1 cellular context compared by ENCODE assay signal in the genomic region with DNA sequence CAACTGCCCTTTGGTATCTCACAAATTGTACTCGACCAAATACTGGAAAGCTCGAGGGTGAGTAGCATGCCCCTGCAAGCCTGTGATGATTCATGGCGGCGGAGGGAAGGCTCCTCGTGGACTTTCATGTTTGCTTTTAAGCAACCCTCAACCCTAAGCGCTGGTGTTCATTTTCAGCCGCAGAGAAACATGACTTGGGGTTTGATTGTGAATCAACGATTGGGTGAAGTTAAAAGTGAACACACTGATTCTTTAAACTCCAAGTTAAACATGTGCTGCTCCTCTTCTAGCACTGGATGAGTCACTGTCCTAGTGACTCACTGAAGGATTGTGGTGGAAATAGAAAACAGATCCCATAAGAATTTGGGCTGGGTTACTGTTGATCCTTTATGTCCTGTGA.
TF ChIP-seq lines count a peak whose summit lies in the region.

No MANE protein-coding gene starts in this region.

TF ChIP-seq in HepG2, 621 proteins besides CTCF, POLR2A, EP300 and RAD21 (continued from another document and continues in another):
- TF ChIP-seq, protein P1, sequence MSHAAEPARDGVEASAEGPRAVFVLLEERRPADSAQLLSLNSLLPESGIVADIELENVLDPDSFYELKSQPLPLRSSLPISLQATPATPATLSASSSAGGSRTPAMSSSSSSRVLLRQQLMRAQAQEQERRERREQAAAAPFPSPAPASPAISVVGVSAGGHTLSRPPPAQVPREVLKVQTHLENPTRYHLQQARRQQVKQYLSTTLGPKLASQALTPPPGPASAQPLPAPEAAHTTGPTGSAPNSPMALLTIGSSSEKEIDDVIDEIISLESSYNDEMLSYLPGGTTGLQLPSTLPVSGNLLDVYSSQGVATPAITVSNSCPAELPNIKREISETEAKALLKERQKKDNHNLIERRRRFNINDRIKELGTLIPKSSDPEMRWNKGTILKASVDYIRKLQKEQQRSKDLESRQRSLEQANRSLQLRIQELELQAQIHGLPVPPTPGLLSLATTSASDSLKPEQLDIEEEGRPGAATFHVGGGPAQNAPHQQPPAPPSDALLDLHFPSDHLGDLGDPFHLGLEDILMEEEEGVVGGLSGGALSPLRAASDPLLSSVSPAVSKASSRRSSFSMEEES (CRISPR knock-in tag; IDR thresholded peaks at IDR 0.05): 0 out of 2 replicates have a peak, but pooled peaks have one; percentile 33
- peak; percentile 76; the same call in 1 of the 2 replicates for TF ChIP-seq ZNF644 (CRISPR knock-in tag; IDR thresholded peaks at IDR 0.05; ENCODE audit: low read depth)
- no peak for TF ChIP-seq ZNF143 (CRISPR knock-in tag; IDR thresholded peaks at IDR 0.05)
- TF ChIP-seq, protein P2, sequence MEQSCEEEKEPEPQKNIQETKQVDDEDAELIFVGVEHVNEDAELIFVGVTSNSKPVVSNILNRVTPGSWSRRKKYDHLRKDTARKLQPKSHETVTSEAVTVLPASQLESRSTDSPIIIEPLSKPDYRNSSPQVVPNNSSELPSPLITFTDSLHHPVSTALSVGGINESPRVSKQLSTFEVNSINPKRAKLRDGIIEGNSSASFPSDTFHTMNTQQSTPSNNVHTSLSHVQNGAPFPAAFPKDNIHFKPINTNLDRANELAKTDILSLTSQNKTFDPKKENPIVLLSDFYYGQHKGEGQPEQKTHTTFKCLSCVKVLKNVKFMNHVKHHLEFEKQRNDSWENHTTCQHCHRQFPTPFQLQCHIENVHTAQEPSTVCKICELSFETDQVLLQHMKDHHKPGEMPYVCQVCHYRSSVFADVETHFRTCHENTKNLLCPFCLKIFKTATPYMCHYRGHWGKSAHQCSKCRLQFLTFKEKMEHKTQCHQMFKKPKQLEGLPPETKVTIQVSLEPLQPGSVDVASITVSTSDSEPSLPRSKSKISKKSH (CRISPR knock-in tag; IDR thresholded peaks at IDR 0.05; ENCODE audit: borderline replicate concordance): no peak
- no peak for TF ChIP-seq BRD4 (CRISPR knock-in tag; IDR thresholded peaks at IDR 0.05)
- TF ChIP-seq, protein P3, sequence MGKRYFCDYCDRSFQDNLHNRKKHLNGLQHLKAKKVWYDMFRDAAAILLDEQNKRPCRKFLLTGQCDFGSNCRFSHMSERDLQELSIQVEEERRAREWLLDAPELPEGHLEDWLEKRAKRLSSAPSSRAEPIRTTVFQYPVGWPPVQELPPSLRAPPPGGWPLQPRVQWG (CRISPR knock-in tag; IDR thresholded peaks at IDR 0.05; ENCODE audit: borderline replicate concordance, low read depth): no peak
- peak; percentile 40; the same call in 1 of the 2 replicates for TF ChIP-seq SALL1 (CRISPR knock-in tag; IDR thresholded peaks at IDR 0.05)
- TF ChIP-seq SNAPC2 (CRISPR knock-in tag; IDR thresholded peaks at IDR 0.05): no peak
- TF ChIP-seq, protein P4, sequence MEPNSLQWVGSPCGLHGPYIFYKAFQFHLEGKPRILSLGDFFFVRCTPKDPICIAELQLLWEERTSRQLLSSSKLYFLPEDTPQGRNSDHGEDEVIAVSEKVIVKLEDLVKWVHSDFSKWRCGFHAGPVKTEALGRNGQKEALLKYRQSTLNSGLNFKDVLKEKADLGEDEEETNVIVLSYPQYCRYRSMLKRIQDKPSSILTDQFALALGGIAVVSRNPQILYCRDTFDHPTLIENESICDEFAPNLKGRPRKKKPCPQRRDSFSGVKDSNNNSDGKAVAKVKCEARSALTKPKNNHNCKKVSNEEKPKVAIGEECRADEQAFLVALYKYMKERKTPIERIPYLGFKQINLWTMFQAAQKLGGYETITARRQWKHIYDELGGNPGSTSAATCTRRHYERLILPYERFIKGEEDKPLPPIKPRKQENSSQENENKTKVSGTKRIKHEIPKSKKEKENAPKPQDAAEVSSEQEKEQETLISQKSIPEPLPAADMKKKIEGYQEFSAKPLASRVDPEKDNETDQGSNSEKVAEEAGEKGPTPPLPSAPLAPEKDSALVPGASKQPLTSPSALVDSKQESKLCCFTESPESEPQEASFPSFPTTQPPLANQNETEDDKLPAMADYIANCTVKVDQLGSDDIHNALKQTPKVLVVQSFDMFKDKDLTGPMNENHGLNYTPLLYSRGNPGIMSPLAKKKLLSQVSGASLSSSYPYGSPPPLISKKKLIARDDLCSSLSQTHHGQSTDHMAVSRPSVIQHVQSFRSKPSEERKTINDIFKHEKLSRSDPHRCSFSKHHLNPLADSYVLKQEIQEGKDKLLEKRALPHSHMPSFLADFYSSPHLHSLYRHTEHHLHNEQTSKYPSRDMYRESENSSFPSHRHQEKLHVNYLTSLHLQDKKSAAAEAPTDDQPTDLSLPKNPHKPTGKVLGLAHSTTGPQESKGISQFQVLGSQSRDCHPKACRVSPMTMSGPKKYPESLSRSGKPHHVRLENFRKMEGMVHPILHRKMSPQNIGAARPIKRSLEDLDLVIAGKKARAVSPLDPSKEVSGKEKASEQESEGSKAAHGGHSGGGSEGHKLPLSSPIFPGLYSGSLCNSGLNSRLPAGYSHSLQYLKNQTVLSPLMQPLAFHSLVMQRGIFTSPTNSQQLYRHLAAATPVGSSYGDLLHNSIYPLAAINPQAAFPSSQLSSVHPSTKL (CRISPR knock-in tag; IDR thresholded peaks at IDR 0.05): peak; percentile 58; the same call in 1 of the 2 replicates
- TF ChIP-seq RBFOX2 (IDR thresholded peaks at IDR 0.05; ENCODE audit: low read depth, low read length): no peak
- TF ChIP-seq CBX5 (CRISPR knock-in tag; IDR thresholded peaks at IDR 0.05; ENCODE audit: borderline replicate concordance): no peak
- TF ChIP-seq HNF4A (CRISPR knock-in tag; IDR thresholded peaks at IDR 0.05): 0 out of 2 replicates have a peak, but pooled peaks have one; percentile 11
- no peak for TF ChIP-seq BHLHE40 (IDR thresholded peaks at IDR 0.05; ENCODE audit: low read length)
- TF ChIP-seq, protein P5, sequence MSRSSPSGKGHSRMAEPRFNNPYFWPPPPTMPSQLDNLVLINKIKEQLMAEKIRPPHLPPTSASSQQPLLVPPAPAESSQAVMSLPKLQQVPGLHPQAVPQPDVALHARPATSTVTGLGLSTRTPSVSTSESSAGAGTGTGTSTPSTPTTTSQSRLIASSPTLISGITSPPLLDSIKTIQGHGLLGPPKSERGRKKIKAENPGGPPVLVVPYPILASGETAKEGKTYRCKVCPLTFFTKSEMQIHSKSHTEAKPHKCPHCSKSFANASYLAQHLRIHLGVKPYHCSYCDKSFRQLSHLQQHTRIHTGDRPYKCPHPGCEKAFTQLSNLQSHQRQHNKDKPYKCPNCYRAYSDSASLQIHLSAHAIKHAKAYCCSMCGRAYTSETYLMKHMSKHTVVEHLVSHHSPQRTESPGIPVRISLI (CRISPR knock-in tag; IDR thresholded peaks at IDR 0.05; ENCODE audit: borderline replicate concordance): 0 out of 2 replicates have a peak, but pooled peaks have one; percentile 15
- TF ChIP-seq FOSL2 (CRISPR knock-in tag; IDR thresholded peaks at IDR 0.05): peak; percentile 94
- TF ChIP-seq, protein P6, sequence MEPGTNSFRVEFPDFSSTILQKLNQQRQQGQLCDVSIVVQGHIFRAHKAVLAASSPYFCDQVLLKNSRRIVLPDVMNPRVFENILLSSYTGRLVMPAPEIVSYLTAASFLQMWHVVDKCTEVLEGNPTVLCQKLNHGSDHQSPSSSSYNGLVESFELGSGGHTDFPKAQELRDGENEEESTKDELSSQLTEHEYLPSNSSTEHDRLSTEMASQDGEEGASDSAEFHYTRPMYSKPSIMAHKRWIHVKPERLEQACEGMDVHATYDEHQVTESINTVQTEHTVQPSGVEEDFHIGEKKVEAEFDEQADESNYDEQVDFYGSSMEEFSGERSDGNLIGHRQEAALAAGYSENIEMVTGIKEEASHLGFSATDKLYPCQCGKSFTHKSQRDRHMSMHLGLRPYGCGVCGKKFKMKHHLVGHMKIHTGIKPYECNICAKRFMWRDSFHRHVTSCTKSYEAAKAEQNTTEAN (CRISPR knock-in tag; conservative IDR thresholded peaks at IDR 0.05): peak; percentile 42; the same call in 1 of the 2 replicates
- no peak for TF ChIP-seq ZNF296 (CRISPR knock-in tag; conservative IDR thresholded peaks at IDR 0.05)
- TF ChIP-seq, protein P7, sequence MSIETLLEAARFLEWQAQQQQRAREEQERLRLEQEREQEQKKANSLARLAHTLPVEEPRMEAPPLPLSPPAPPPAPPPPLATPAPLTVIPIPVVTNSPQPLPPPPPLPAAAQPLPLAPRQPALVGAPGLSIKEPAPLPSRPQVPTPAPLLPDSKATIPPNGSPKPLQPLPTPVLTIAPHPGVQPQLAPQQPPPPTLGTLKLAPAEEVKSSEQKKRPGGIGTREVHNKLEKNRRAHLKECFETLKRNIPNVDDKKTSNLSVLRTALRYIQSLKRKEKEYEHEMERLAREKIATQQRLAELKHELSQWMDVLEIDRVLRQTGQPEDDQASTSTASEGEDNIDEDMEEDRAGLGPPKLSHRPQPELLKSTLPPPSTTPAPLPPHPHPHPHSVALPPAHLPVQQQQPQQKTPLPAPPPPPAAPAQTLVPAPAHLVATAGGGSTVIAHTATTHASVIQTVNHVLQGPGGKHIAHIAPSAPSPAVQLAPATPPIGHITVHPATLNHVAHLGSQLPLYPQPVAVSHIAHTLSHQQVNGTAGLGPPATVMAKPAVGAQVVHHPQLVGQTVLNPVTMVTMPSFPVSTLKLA (IDR thresholded peaks at IDR 0.05): peak; percentile 28; the same call in 1 of the 2 replicates
- no peak for TF ChIP-seq ZFP36L1 (CRISPR knock-in tag; IDR thresholded peaks at IDR 0.05)
- no peak for TF ChIP-seq TBP (CRISPR knock-in tag; IDR thresholded peaks at IDR 0.05)
- TF ChIP-seq, protein P8, sequence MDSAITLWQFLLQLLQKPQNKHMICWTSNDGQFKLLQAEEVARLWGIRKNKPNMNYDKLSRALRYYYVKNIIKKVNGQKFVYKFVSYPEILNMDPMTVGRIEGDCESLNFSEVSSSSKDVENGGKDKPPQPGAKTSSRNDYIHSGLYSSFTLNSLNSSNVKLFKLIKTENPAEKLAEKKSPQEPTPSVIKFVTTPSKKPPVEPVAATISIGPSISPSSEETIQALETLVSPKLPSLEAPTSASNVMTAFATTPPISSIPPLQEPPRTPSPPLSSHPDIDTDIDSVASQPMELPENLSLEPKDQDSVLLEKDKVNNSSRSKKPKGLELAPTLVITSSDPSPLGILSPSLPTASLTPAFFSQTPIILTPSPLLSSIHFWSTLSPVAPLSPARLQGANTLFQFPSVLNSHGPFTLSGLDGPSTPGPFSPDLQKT (CRISPR knock-in tag; IDR thresholded peaks at IDR 0.05; ENCODE audit: borderline replicate concordance): no peak
- TF ChIP-seq, protein P9, sequence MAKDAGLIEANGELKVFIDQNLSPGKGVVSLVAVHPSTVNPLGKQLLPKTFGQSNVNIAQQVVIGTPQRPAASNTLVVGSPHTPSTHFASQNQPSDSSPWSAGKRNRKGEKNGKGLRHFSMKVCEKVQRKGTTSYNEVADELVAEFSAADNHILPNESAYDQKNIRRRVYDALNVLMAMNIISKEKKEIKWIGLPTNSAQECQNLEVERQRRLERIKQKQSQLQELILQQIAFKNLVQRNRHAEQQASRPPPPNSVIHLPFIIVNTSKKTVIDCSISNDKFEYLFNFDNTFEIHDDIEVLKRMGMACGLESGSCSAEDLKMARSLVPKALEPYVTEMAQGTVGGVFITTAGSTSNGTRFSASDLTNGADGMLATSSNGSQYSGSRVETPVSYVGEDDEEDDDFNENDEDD (CRISPR knock-in tag; IDR thresholded peaks at IDR 0.05; ENCODE audit: borderline replicate concordance): peak; percentile 23; the same call in 1 of the 2 replicates
- no peak for TF ChIP-seq SRSF1 (optimal IDR thresholded peaks at IDR 0.05; ENCODE audit: low read depth, low read length)
- TF ChIP-seq ERF (CRISPR knock-in tag; IDR thresholded peaks at IDR 0.05): 0 out of 2 replicates have a peak, but pooled peaks have one; percentile 43
- TF ChIP-seq CREB1 (IDR thresholded peaks at IDR 0.05): no peak
- peak; percentile 65 for TF ChIP-seq CREB1 (CRISPR knock-in tag; IDR thresholded peaks at IDR 0.05)
- TF ChIP-seq HNF4G (IDR thresholded peaks at IDR 0.05; ENCODE audit: borderline replicate concordance, low read depth, low read length): peak; percentile 24; the same call in 1 of the 2 replicates
- no peak for TF ChIP-seq HNF4G (CRISPR knock-in tag; IDR thresholded peaks at IDR 0.05; ENCODE audit: borderline replicate concordance, low read depth)
- TF ChIP-seq, protein P10, sequence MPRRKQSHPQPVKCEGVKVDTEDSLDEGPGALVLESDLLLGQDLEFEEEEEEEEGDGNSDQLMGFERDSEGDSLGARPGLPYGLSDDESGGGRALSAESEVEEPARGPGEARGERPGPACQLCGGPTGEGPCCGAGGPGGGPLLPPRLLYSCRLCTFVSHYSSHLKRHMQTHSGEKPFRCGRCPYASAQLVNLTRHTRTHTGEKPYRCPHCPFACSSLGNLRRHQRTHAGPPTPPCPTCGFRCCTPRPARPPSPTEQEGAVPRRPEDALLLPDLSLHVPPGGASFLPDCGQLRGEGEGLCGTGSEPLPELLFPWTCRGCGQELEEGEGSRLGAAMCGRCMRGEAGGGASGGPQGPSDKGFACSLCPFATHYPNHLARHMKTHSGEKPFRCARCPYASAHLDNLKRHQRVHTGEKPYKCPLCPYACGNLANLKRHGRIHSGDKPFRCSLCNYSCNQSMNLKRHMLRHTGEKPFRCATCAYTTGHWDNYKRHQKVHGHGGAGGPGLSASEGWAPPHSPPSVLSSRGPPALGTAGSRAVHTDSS (CRISPR knock-in tag; conservative IDR thresholded peaks at IDR 0.05): no peak
- TF ChIP-seq ZSCAN9 (CRISPR knock-in tag; IDR thresholded peaks at IDR 0.05; ENCODE audit: borderline replicate concordance): no peak
- 0 out of 2 replicates have a peak, but pooled peaks have one; percentile 20 for TF ChIP-seq ZMYM2 (CRISPR knock-in tag; IDR thresholded peaks at IDR 0.05)
- no peak for TF ChIP-seq ZNF558 (CRISPR knock-in tag; IDR thresholded peaks at IDR 0.05; ENCODE audit: borderline replicate concordance)
- no peak for TF ChIP-seq ZNF20 (CRISPR knock-in tag; IDR thresholded peaks at IDR 0.05)
- no peak for TF ChIP-seq POGZ (CRISPR knock-in tag; IDR thresholded peaks at IDR 0.05)
- peak; percentile 38; the same call in 1 of the 2 replicates for TF ChIP-seq DMAP1 (CRISPR knock-in tag; IDR thresholded peaks at IDR 0.05)
- no peak for TF ChIP-seq ARNT2 (CRISPR knock-in tag; IDR thresholded peaks at IDR 0.05; ENCODE audit: low read depth)
- peak; percentile 47; the same call in 1 of the 2 replicates for TF ChIP-seq CEBPB (IDR thresholded peaks at IDR 0.05; ENCODE audit: borderline replicate concordance, low read depth, low read length)
- no peak for TF ChIP-seq ASH2L (IDR thresholded peaks at IDR 0.05; ENCODE audit: insufficient read length, low read depth, low read length)
- TF ChIP-seq ZNF232 (CRISPR knock-in tag; IDR thresholded peaks at IDR 0.05; ENCODE audit: borderline replicate concordance): no peak
- no peak for TF ChIP-seq HOXA7 (CRISPR knock-in tag; IDR thresholded peaks at IDR 0.05)
- 0 out of 2 replicates have a peak, but pooled peaks have one; percentile 15 for TF ChIP-seq HDAC1 (CRISPR knock-in tag; IDR thresholded peaks at IDR 0.05)
- TF ChIP-seq, protein P11, sequence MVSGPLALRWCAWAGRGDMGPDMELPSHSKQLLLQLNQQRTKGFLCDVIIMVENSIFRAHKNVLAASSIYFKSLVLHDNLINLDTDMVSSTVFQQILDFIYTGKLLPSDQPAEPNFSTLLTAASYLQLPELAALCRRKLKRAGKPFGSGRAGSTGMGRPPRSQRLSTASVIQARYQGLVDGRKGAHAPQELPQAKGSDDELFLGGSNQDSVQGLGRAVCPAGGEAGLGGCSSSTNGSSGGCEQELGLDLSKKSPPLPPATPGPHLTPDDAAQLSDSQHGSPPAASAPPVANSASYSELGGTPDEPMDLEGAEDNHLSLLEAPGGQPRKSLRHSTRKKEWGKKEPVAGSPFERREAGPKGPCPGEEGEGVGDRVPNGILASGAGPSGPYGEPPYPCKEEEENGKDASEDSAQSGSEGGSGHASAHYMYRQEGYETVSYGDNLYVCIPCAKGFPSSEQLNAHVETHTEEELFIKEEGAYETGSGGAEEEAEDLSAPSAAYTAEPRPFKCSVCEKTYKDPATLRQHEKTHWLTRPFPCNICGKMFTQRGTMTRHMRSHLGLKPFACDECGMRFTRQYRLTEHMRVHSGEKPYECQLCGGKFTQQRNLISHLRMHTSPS (CRISPR knock-in tag; IDR thresholded peaks at IDR 0.05; ENCODE audit: low read depth): no peak
- TF ChIP-seq JUNB (CRISPR knock-in tag; IDR thresholded peaks at IDR 0.05; ENCODE audit: borderline replicate concordance): peak; percentile 40; the same call in 1 of the 2 replicates
